ENCODE assay signal across 14 cellular contexts in the genomic region with DNA sequence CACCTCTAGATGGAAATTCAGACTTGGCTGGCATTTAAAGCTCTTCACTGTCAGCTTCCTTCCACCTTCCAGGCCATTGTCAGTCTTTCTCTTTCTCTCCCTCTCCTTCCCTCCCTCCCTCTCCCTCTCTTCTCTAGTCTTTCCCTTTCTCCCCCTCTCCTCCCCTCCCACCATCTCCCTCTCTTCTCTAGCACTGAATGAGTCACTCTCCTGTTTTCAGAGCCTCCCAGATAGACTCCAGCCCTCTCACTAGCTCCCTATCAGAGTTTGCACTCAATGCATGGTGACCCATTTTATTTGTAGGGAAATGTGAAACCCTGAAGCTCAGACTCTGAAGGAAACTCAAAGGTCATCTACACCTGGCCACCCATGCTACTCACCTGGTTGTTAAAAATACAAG. TPM values are rescaled to one million over a fixed set of nuclear protein-coding genes. Genes with fewer than 3 reads are reported as not detected.
DNase-seq lines count a peak whose midpoint lies in the region; ATAC-seq and TF ChIP-seq lines count a peak whose summit lies in the region.
"Had no signal": no experiment of that assay in that cellular context is flagged by ENCODE, and none has a peak within 500 bp of the region (broad histone marks: within the 10 kb centered on the region; RNA-seq: fewer than 3 reads in every experiment).

No MANE protein-coding gene starts in this region.

- peaks cover 16% of the 10 kb centered on the region for H3K36me3 ChIP-seq in CD8-positive, alpha-beta memory T cell (ENCODE audit: insufficient read depth, low read length)
- peaks cover 0 to 57% (median 7%) of the 10 kb centered on the region in 3 experiments for H3K36me3 ChIP-seq in naive thymus-derived CD4-positive, alpha-beta T cell (ENCODE audit: control insufficient read depth in 2 of 3, insufficient read depth in 3 of 3, low read length in 3 of 3)

- ATAC-seq in naive thymus-derived CD4-positive, alpha-beta T cell: no peak
- ATAC-seq: right lobe of liver had no signal

- H3K9me3 ChIP-seq in CD8-positive, alpha-beta memory T cell (ENCODE audit: low read length): no peaks in the 10 kb centered on the region
- H3K9me3 ChIP-seq in naive thymus-derived CD4-positive, alpha-beta T cell (ENCODE audit: control insufficient read depth in 2 of 3, low read length in 3 of 3): no peaks in the 10 kb centered on the region
- H3K9me3 ChIP-seq: right lobe of liver had no signal

- H3K4me1 Mint-ChIP-seq in CD8-positive, alpha-beta memory T cell: peaks cover 18 to 43% (median 24%) of the 10 kb centered on the region in 3 donors
- peaks cover 11 to 43% (median 29%) of the 10 kb centered on the region in 7 donors for H3K4me1 Mint-ChIP-seq in naive thymus-derived CD4-positive, alpha-beta T cell
- H3K4me1 Mint-ChIP-seq in activated CD4-positive, alpha-beta memory T cell treated with anti-CD3 and anti-CD28 coated beads for 36 hours (ENCODE audit: low read depth): peaks cover 22% of the 10 kb centered on the region

- H3K27me3 ChIP-seq in CD8-positive, alpha-beta memory T cell (ENCODE audit: insufficient read depth, low read length, poor library complexity, severe bottlenecking): no peaks in the 10 kb centered on the region
- H3K27me3 ChIP-seq in naive thymus-derived CD4-positive, alpha-beta T cell (ENCODE audit: control insufficient read depth in 2 of 2, insufficient read depth in 2 of 2, low read length in 2 of 2): no peaks in the 10 kb centered on the region
- H3K27me3 ChIP-seq: right lobe of liver had no signal

- peak overlapping the region in 4 of 8 donors; percentile 48 to 90 (median 70) for H3K27ac Mint-ChIP-seq in CD8-positive, alpha-beta memory T cell
- H3K27ac Mint-ChIP-seq in naive thymus-derived CD4-positive, alpha-beta T cell: peak overlapping the region in 7 of 9 donors; percentile 9 to 62 (median 57)
- H3K27ac Mint-ChIP-seq in activated CD4-positive, alpha-beta memory T cell treated with anti-CD3 and anti-CD28 coated beads for 36 hours: no peak overlapping the region

- no peak for DNase-seq in CD8-positive, alpha-beta memory T cell
- DNase-seq in NCI-H226 (peak; percentile 63), choroid plexus epithelial cell (ENCODE audit: low read depth) (peak; percentile 52), pons (ENCODE audit: low spot score) (no peak), ecto neural progenitor cell (ENCODE audit: low spot score) (no peak), T-helper 9 cell (no peak)
- DNase-seq in naive thymus-derived CD4-positive, alpha-beta T cell: no peak
- DNase-seq in activated CD4-positive, alpha-beta memory T cell treated with anti-CD3 and anti-CD28 coated beads for 36 hours: no peak
- DNase-seq: central memory CD4-positive, alpha-beta T cell; MV-4-11; right lobe of liver; T-helper 1 cell had no signal

- no peak overlapping the region for H3K4me3 Mint-ChIP-seq in CD8-positive, alpha-beta memory T cell
- H3K4me3 Mint-ChIP-seq in naive thymus-derived CD4-positive, alpha-beta T cell: no peak overlapping the region
- H3K4me3 Mint-ChIP-seq in activated CD4-positive, alpha-beta memory T cell treated with anti-CD3 and anti-CD28 coated beads for 36 hours: no peak overlapping the region

- peaks cover 0 to 46% (median 2%) of the 10 kb centered on the region in 3 donors for H3K36me3 Mint-ChIP-seq in CD8-positive, alpha-beta memory T cell
- H3K36me3 Mint-ChIP-seq in naive thymus-derived CD4-positive, alpha-beta T cell: peaks cover 0 to 12% (median 5%) of the 10 kb centered on the region in 5 donors
- H3K36me3 Mint-ChIP-seq in activated CD4-positive, alpha-beta memory T cell treated with anti-CD3 and anti-CD28 coated beads for 36 hours: peaks cover 5% of the 10 kb centered on the region

- POLR2A ChIA-PET in CD8-positive, alpha-beta memory T cell (lab: Charles Lee): no interaction called here
- POLR2A ChIA-PET in naive thymus-derived CD4-positive, alpha-beta T cell (lab: Charles Lee): interaction anchor here (42.4 kb wide), 1 partner anchor 27 kb away, joined by 1281 read pairs; the partner anchor contains the start of gene LAPTM5
- POLR2A ChIA-PET in activated CD4-positive, alpha-beta memory T cell treated with anti-CD3 and anti-CD28 coated beads for 36 hours (lab: Charles Lee): interaction anchor here (1.0 to 1.3 kb wide), 3 partner anchors 8 to 29 kb away, joined by 3 to 4 read pairs (median 4); partner anchors contain the start of gene LAPTM5

- H3K27me3 Mint-ChIP-seq in CD8-positive, alpha-beta memory T cell: no peaks in the 10 kb centered on the region
- no peaks in the 10 kb centered on the region for H3K27me3 Mint-ChIP-seq in naive thymus-derived CD4-positive, alpha-beta T cell
- H3K27me3 Mint-ChIP-seq in activated CD4-positive, alpha-beta memory T cell treated with anti-CD3 and anti-CD28 coated beads for 36 hours: no peaks in the 10 kb centered on the region

- CTCF ChIA-PET in CD8-positive, alpha-beta memory T cell (lab: Charles Lee): interaction anchor here (1.4 to 19.6 kb wide), 4 partner anchors 9 to 73 kb away, joined by 3 to 525 read pairs (median 11); no protein-coding TSS in a partner anchor
- CTCF ChIA-PET in naive thymus-derived CD4-positive, alpha-beta T cell (lab: Charles Lee): interaction anchor here (1.5 to 6.1 kb wide), 4 partner anchors 8 to 55 kb away, joined by 3 to 55 read pairs (median 11); no protein-coding TSS in a partner anchor
- CTCF ChIA-PET in activated CD4-positive, alpha-beta memory T cell treated with anti-CD3 and anti-CD28 coated beads for 36 hours (lab: Charles Lee): interaction anchor here (0.5 to 9.2 kb wide), 9 partner anchors 9 to 73 kb away, joined by 3 to 81 read pairs (median 3); no protein-coding TSS in a partner anchor

- no peaks in the 10 kb centered on the region for H3K9me3 Mint-ChIP-seq in CD8-positive, alpha-beta memory T cell
- peaks cover 0 to 2% (median 0%) of the 10 kb centered on the region in 11 donors for H3K9me3 Mint-ChIP-seq in naive thymus-derived CD4-positive, alpha-beta T cell
- H3K9me3 Mint-ChIP-seq in activated CD4-positive, alpha-beta memory T cell treated with anti-CD3 and anti-CD28 coated beads for 36 hours: no peaks in the 10 kb centered on the region

- intact Hi-C loops in naive thymus-derived CD4-positive, alpha-beta T cell (cut with micrococcal nuclease): no loop called here
- intact Hi-C loops in activated CD4-positive, alpha-beta memory T cell treated with anti-CD3 and anti-CD28 coated beads for 36 hours (cut with micrococcal nuclease): no loop called here

- TF ChIP-seq CTCF in choroid plexus epithelial cell (conservative IDR thresholded peaks at IDR 0.05; ENCODE audit: low read depth, low read length): no peak

- H3K4me3 ChIP-seq in CD8-positive, alpha-beta memory T cell (ENCODE audit: low read length): no peak overlapping the region
- H3K4me3 ChIP-seq in choroid plexus epithelial cell (ENCODE audit: low read depth, low read length): no peak overlapping the region
- H3K4me3 ChIP-seq in naive thymus-derived CD4-positive, alpha-beta T cell (ENCODE audit: low read length): no peak overlapping the region
- H3K4me3 ChIP-seq: lung, right lobe of liver had no signal

- peaks cover 24% of the 10 kb centered on the region for H3K4me1 ChIP-seq in CD8-positive, alpha-beta memory T cell (ENCODE audit: insufficient read depth, low read length)
- peaks cover 4 to 18% of the 10 kb centered on the region in 2 donors for H3K4me1 ChIP-seq in naive thymus-derived CD4-positive, alpha-beta T cell (ENCODE audit: control insufficient read depth in 2 of 2, insufficient read depth in 2 of 2, low read length in 2 of 2)
- H3K4me1 ChIP-seq: right lobe of liver had no signal

- H3K27ac ChIP-seq in CD8-positive, alpha-beta memory T cell (ENCODE audit: low read depth, low read length): peak overlapping the region; percentile 20
- no peak overlapping the region for H3K27ac ChIP-seq in naive thymus-derived CD4-positive, alpha-beta T cell (ENCODE audit: low read depth, low read length)
- H3K27ac ChIP-seq: right lobe of liver had no signal

RNA-seq across cellular contexts. Expression of gene MATN1, which starts 4.4 kb away (rescaled TPM):
- under 1 TPM; 0.59 to 0.91 TPM for total RNA-seq in CD8-positive, alpha-beta memory T cell
- not detected for polyA plus RNA-seq in CD8-positive, alpha-beta memory T cell
- 1 to 10 TPM in 2 of 5 experiments, under 1 TPM in 3; 0.08 to 3.6 (median 0.22) TPM for total RNA-seq in naive thymus-derived CD4-positive, alpha-beta T cell
- not detected for polyA plus RNA-seq in naive thymus-derived CD4-positive, alpha-beta T cell
- under 1 TPM in 1 of 2 experiments, not detected in 1; 0.34 TPM for total RNA-seq in activated CD4-positive, alpha-beta memory T cell treated with anti-CD3 and anti-CD28 coated beads for 36 hours
- total RNA-seq: glomerular endothelial cell, right lobe of liver had no signal

RNA-seq across cellular contexts. Expression of gene LAPTM5, which starts 29.8 kb away (rescaled TPM):
- total RNA-seq in CD8-positive, alpha-beta memory T cell: 100 to 1,000 TPM; 204 to 206 TPM
- 589 TPM for polyA plus RNA-seq in CD8-positive, alpha-beta memory T cell
- 100 to 1,000 TPM; 464 to 783 (median 647) TPM for total RNA-seq in naive thymus-derived CD4-positive, alpha-beta T cell
- polyA plus RNA-seq in naive thymus-derived CD4-positive, alpha-beta T cell: 100 to 1,000 TPM; 551 to 556 TPM
- 100 to 1,000 TPM; 190 to 196 TPM for total RNA-seq in activated CD4-positive, alpha-beta memory T cell treated with anti-CD3 and anti-CD28 coated beads for 36 hours

Comparison
In these comparisons a context has a peak if more than half of its experiments do, and no peak if none do; other contexts are left out.
1. DNase-seq: peak in NCI-H226 (single experiment) and choroid plexus epithelial cell (single experiment); none in CD8-positive, alpha-beta memory T cell (0 of 5), naive thymus-derived CD4-positive, alpha-beta T cell (0 of 9), pons (single experiment), activated CD4-positive, alpha-beta memory T cell treated with anti-CD3 and anti-CD28 coated beads for 36 hours (single experiment), ecto neural progenitor cell (single experiment) and T-helper 9 cell (single experiment).